10 cellular contexts compared by ENCODE assay signal in genomic region chr1:8407652-8408051, GRCh38.
DNase-seq lines count a peak whose midpoint lies in the region; ATAC-seq and TF ChIP-seq lines count a peak whose summit lies in the region.
"Had no signal": no experiment of that assay in that cellular context is flagged by ENCODE, and none has a peak within 500 bp of the region (broad histone marks: within the 10 kb centered on the region; RNA-seq: fewer than 3 reads in every experiment).

No MANE protein-coding gene starts in this region.

- H3K4me3 ChIP-seq in right lobe of liver, result peak overlapping the region in 1 of 3 donors; percentile 1

- intact Hi-C loops in right lobe of liver (cut with DNase I), result no loop called here

- peaks cover 1% of the 10 kb centered on the region; the same call in 1 of the 2 replicates for H3K27me3 Mint-ChIP-seq in HFFc6 (ENCODE audit: insufficient read depth)
- no peaks in the 10 kb centered on the region for H3K27me3 Mint-ChIP-seq in stimulated activated naive B cell treated with anti-CD40 and anti-IgM and Interleukin-4, amounts not matched to agents 10 μg/mL and 1 μg/mL and 100 μg/mL, for 72 hours

- WGBS in adipose tissue, 3 donors, result 33 to 68% (median 67%) methylated on average over 5 of the region's 5 CpGs
- 40% methylated on average over 5 of the region's 5 CpGs for WGBS in right lobe of liver (ENCODE audit: insufficient coverage, low coverage, low lambda C conversion rate, missing lambda C conversion rate)

- no peak for TF ChIP-seq POLR2A in right lobe of liver (IDR thresholded peaks at IDR 0.05)

- ATAC-seq in right lobe of liver, result no peak
- no peak for ATAC-seq in stimulated activated naive B cell treated with anti-CD40 and anti-IgM and Interleukin-4, amounts not matched to agents 10 μg/mL and 1 μg/mL and 100 μg/mL, for 72 hours (replicated peaks)

- H3K9me3 ChIP-seq in right lobe of liver, result no peaks in the 10 kb centered on the region

- no peak for TF ChIP-seq CTCF in HFFc6 (IDR thresholded peaks at IDR 0.05)
- no peak for TF ChIP-seq CTCF in right lobe of liver (IDR thresholded peaks at IDR 0.05)

- no peaks in the 10 kb centered on the region for H3K27me3 ChIP-seq in right lobe of liver

- DNase-seq in HFFc6, result no peak
- DNase-seq in right lobe of liver, result no peak
- no peak for DNase-seq in stimulated activated naive B cell treated with anti-CD40 and anti-IgM and Interleukin-4, amounts not matched to agents 10 μg/mL and 1 μg/mL and 100 μg/mL, for 72 hours
- no peak for DNase-seq in NCI-H1930 (lab: John Stamatoyannopoulos, UW)
- DNase-seq in dedifferentiated amniotic fluid mesenchymal stem cell (ENCODE audit: extremely low spot score), result no peak
- DNase-seq in SKM-1 treated with dmso at 0.1 percent for 144 hours (lab: John Stamatoyannopoulos, UW; ENCODE audit: unreplicated experiment), result no peak
- DNase-seq: foreskin melanocyte, KBM-7 had no signal

- H3K36me3 Mint-ChIP-seq in HFFc6 (ENCODE audit: low read depth), result peaks cover 31% of the 10 kb centered on the region
- H3K36me3 Mint-ChIP-seq in stimulated activated naive B cell treated with anti-CD40 and anti-IgM and Interleukin-4, amounts not matched to agents 10 μg/mL and 1 μg/mL and 100 μg/mL, for 72 hours, result peaks cover 27 to 38% of the 10 kb centered on the region in 2 donors

- peak overlapping the region; percentile 88 for H3K27ac Mint-ChIP-seq in HFFc6
- peak overlapping the region; percentile 25 for H3K27ac Mint-ChIP-seq in stimulated activated naive B cell treated with anti-CD40 and anti-IgM and Interleukin-4, amounts not matched to agents 10 μg/mL and 1 μg/mL and 100 μg/mL, for 72 hours
- H3K27ac Mint-ChIP-seq: T-helper 1 cell treated with Interleukin-12 subunit alpha and Interleukin-12 subunit beta and Interleukin-4 antibody, amounts not matched to agents 30 μg/mL and 1 μg/mL, for 36 hours had no signal

- H3K36me3 ChIP-seq in right lobe of liver, result peaks cover 0 to 15% (median 5%) of the 10 kb centered on the region in 4 donors

- H3K4me1 Mint-ChIP-seq in HFFc6 (ENCODE audit: low read depth), result peaks cover 72% of the 10 kb centered on the region
- peaks cover 27 to 43% of the 10 kb centered on the region in 2 donors for H3K4me1 Mint-ChIP-seq in stimulated activated naive B cell treated with anti-CD40 and anti-IgM and Interleukin-4, amounts not matched to agents 10 μg/mL and 1 μg/mL and 100 μg/mL, for 72 hours

- peaks cover 0 to 56% (median 35%) of the 10 kb centered on the region in 4 donors for H3K4me1 ChIP-seq in right lobe of liver

- no peak overlapping the region; the same call in 1 of the 2 replicates for H3K4me3 Mint-ChIP-seq in HFFc6
- H3K4me3 Mint-ChIP-seq in stimulated activated naive B cell treated with anti-CD40 and anti-IgM and Interleukin-4, amounts not matched to agents 10 μg/mL and 1 μg/mL and 100 μg/mL, for 72 hours, result no peak overlapping the region
- H3K4me3 Mint-ChIP-seq: T-helper 1 cell treated with Interleukin-12 subunit alpha and Interleukin-12 subunit beta and Interleukin-4 antibody, amounts not matched to agents 30 μg/mL and 1 μg/mL, for 36 hours had no signal

- no peaks in the 10 kb centered on the region for H3K9me3 Mint-ChIP-seq in HFFc6
- H3K9me3 Mint-ChIP-seq in stimulated activated naive B cell treated with anti-CD40 and anti-IgM and Interleukin-4, amounts not matched to agents 10 μg/mL and 1 μg/mL and 100 μg/mL, for 72 hours, result no peaks in the 10 kb centered on the region
- H3K9me3 Mint-ChIP-seq: T-helper 1 cell treated with Interleukin-12 subunit alpha and Interleukin-12 subunit beta and Interleukin-4 antibody, amounts not matched to agents 30 μg/mL and 1 μg/mL, for 36 hours had no signal

- H3K27ac ChIP-seq in adipose tissue (ENCODE audit: low read depth, low read length) (peak overlapping the region; percentile 57), right lobe of liver (peak overlapping the region in 2 of 3 donors; percentile 49 to 73)
